8 cellular contexts compared by ENCODE assay signal in genomic region chr13:48412881-48413351, GRCh38. TPM values are rescaled to one million over a fixed set of nuclear protein-coding genes. Genes with fewer than 3 reads are reported as not detected.
DNase-seq lines count a peak whose midpoint lies in the region; FAIRE-seq and TF ChIP-seq lines count a peak whose summit lies in the region.

Gene LPAR6 (minus strand): TSS chr13:48413113. CDS start chr13:48412423, 690 bp downstream.

- intact Hi-C loops in adrenal gland (cut with DNase I) (no loop called here), prostate gland (cut with DNase I) (loop anchor here (5.0 to 10.0 kb wide), 2 partner anchors 119 to 178 kb away; partner anchors contain the start of genes ITM2B and RCBTB2)

- H3K4me2 ChIP-seq in hepatocyte = peak within 1 kb of the TSS; percentile 78

- H3K4me3 ChIP-seq in adrenal gland (peak within 1 kb of the TSS in 3 of 4 donors; percentile 14 to 64 (median 46)), hepatocyte (peak within 1 kb of the TSS; percentile 47), prostate gland (peak within 1 kb of the TSS; percentile 35 to 54)

- peaks cover 0 to 20% of the 10 kb centered on the region in 2 donors for H3K4me1 ChIP-seq in adrenal gland (replicated peaks in 1 of 2)
- H3K4me1 ChIP-seq in hepatocyte (ENCODE audit: insufficient read depth) = no peaks in the 10 kb centered on the region
- no peaks in the 10 kb centered on the region for H3K4me1 ChIP-seq in prostate gland (replicated peaks)

- no peaks in the 10 kb centered on the region for H3K9me3 ChIP-seq in adrenal gland (replicated peaks in 1 of 3)
- no peaks in the 10 kb centered on the region for H3K9me3 ChIP-seq in hepatocyte (ENCODE audit: low read depth)
- H3K9me3 ChIP-seq in prostate gland = no peaks in the 10 kb centered on the region

- no peaks in the 10 kb centered on the region for H3K9me2 ChIP-seq in hepatocyte (replicated peaks; ENCODE audit: insufficient read depth)

- no peaks in the 10 kb centered on the region for H4K20me1 ChIP-seq in hepatocyte (ENCODE audit: insufficient read depth, poor library complexity, severe bottlenecking)

- FAIRE-seq in HTR-8/SVneo (lab: Jason Lieb, UNC) = no peak

- no peak for TF ChIP-seq CTCF in 22Rv1 (IDR thresholded peaks at IDR 0.05)
- TF ChIP-seq CTCF in adrenal gland (IDR thresholded peaks at IDR 0.05) = no peak
- TF ChIP-seq CTCF in hepatocyte (IDR thresholded peaks at IDR 0.05; ENCODE audit: poor library complexity) = no peak
- no peak for TF ChIP-seq CTCF in prostate gland (IDR thresholded peaks at IDR 0.05)
- TF ChIP-seq CTCF in GM10266 (IDR thresholded peaks at IDR 0.05; ENCODE audit: control insufficient read depth, insufficient read depth, low read depth, missing control alignments) = no peak

- DNase-seq in HTR-8/SVneo (ENCODE audit: insufficient read length, low spot score) (peak; percentile 7), adrenal gland (peak in 5 of 7 donors; percentile 22 to 67 (median 40)), hepatocyte (ENCODE audit: low spot score) (peak; percentile 64), prostate gland (ENCODE audit: low spot score) (peak; percentile 74), GM10266 (ENCODE audit: extremely low spot score) (no peak), NCI-H446 treated with DMSO at 0.1 percent for 48 hours (lab: John Stamatoyannopoulos, UW) (no peak), DMS53 treated with DMSO at 0.1 percent for 48 hours (lab: John Stamatoyannopoulos, UW; ENCODE audit: unreplicated experiment) (no peak)

- H3K36me3 ChIP-seq in adrenal gland (replicated peaks in 1 of 2) (no peaks in the 10 kb centered on the region), hepatocyte (replicated peaks; ENCODE audit: insufficient read depth, low read depth) (no peaks in the 10 kb centered on the region), prostate gland (no peaks in the 10 kb centered on the region)

- H3K79me2 ChIP-seq in hepatocyte = peaks cover 42% of the 10 kb centered on the region

- no peaks in the 10 kb centered on the region for H3K27me3 ChIP-seq in adrenal gland
- no peaks in the 10 kb centered on the region for H3K27me3 ChIP-seq in hepatocyte
- no peaks in the 10 kb centered on the region for H3K27me3 ChIP-seq in prostate gland (replicated peaks; ENCODE audit: insufficient read depth)

- WGBS in adrenal gland, 4 donors = 13 to 24% (median 14%) methylated on average over 4 of the region's 4 CpGs
- 11% methylated on average over 4 of the region's 4 CpGs for WGBS in hepatocyte (ENCODE audit: low lambda C conversion rate, missing lambda C conversion rate)
- WGBS in prostate gland = 5% methylated on average over 4 of the region's 4 CpGs

- TF ChIP-seq POLR2A in adrenal gland (IDR thresholded peaks at IDR 0.05) (peak; percentile 72 to 87), prostate gland (IDR thresholded peaks at IDR 0.05) (peak; percentile 86)

- H2AFZ ChIP-seq in hepatocyte = peak within 1 kb of the TSS; percentile 18

- H3K27ac ChIP-seq in 22Rv1 (peak within 1 kb of the TSS; percentile 15; the same call in 1 of the 2 replicates), adrenal gland (peak within 1 kb of the TSS; percentile 47 to 82 (median 69)), hepatocyte (peak within 1 kb of the TSS; percentile 87), prostate gland (peak within 1 kb of the TSS; percentile 83 to 86)

RNA-seq across cellular contexts. Expression of gene LPAR6, which starts in this region (rescaled TPM):
- total RNA-seq in adrenal gland (10 to 100 TPM in 7 of 8 donors, 1 to 10 TPM in 1; 8.6 to 56.6 (median 29.6) TPM), hepatocyte (22.8 and 25.4 TPM in 2 replicates), prostate gland (10 to 100 TPM; 17.3 to 66.5 TPM)
- polyA plus RNA-seq in adrenal gland (10 to 100 TPM; 20.3 to 56.2 (median 55.7) TPM), hepatocyte (7.2 and 8.2 TPM in 2 replicates)

Comparison
In these comparisons a context has a peak if more than half of its experiments do, and no peak if none do; other contexts are left out.
1. H3K27ac ChIP-seq: peak in every context shown above with its lines; median percentile 87 in hepatocyte; 84 in prostate gland; 69 in adrenal gland; 15 in 22Rv1.
2. DNase-seq: peak in HTR-8/SVneo (single experiment), adrenal gland (5 of 7), hepatocyte (single experiment) and prostate gland (single experiment); none in GM10266 (single experiment), NCI-H446 treated with DMSO at 0.1 percent for 48 hours (single experiment) and DMS53 treated with DMSO at 0.1 percent for 48 hours (single experiment).
3. Peak in every context shown above with its lines, with median percentiles within 50 percentile points of each other: H3K4me3 ChIP-seq.